Comparison of ENCODE assay signal across 16 cellular contexts in the genomic region with DNA sequence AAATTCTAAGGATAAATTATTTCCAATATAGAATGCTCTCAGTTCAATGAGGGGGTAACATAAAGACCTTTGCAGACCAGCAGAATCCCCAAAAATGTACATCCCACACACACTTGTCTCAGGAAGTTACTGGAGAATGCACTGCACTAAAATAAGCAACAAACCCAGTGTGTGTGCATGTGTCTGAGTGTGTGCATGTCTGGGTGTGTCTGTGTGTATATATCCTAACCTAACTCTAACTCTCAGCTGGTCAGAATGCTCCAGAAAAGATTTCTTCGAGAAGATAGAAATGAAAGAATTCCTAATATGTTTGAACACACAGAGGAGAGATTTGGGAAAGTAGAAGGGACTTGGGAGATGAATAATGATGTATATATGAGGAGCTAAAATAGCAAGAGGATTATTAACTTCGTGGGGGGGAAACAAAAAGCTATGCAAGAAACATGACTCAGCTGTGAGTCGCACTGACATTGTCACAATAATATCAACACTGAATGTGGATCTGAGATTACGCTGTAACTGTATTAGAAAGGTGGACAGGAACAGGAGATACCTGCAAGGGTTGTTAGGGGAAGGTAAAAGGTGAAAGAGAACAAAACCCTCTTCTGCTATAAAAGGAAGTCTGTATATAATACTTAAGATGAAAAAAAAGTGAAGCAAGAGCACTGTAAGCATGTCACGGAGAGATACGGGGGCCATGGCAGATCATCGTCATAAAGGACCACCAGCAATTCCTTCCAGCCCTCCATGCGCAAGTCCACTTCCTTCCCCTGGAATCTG. TPM values are rescaled to one million over a fixed set of nuclear protein-coding genes. Genes with fewer than 3 reads are reported as not detected.
A peak's percentile ranks its signal among the peaks of the same experiment; 100 is the strongest.
DNase-seq lines count a peak whose midpoint lies in the region; ATAC-seq, FAIRE-seq and TF ChIP-seq lines count a peak whose summit lies in the region.
"Had no signal": no experiment of that assay in that cellular context is flagged by ENCODE, and none has a peak within 500 bp of the region (broad histone marks: within the 10 kb centered on the region; RNA-seq: fewer than 3 reads in every experiment).

No MANE protein-coding gene starts in this region.

- H3K4me1 ChIP-seq in Caco-2 (peaks cover 36% of the 10 kb centered on the region), H1 (replicated peaks in 1 of 4; ENCODE audit: control insufficient read depth in 3 of 4, insufficient read depth in 4 of 4, low read length in 3 of 4) (peaks cover 0 to 6% (median 0%) of the 10 kb centered on the region in 4 experiments; a peak in 1 of 7 replicates), testis (no peaks in the 10 kb centered on the region)
- H3K4me1 ChIP-seq: Peyer's patch, right atrium auricular region had no signal

- no peak overlapping the region for H2BK20ac ChIP-seq in H1 (ENCODE audit: low read length)

- H3K18ac ChIP-seq in H1 (ENCODE audit: extremely low read depth, low read length) = no peak overlapping the region

- H3K36me3 ChIP-seq in Caco-2 (ENCODE audit: control insufficient read depth, insufficient read depth, low read length) = no peaks in the 10 kb centered on the region
- H3K36me3 ChIP-seq in H1 (ENCODE audit: control insufficient read depth in 2 of 4, insufficient read depth in 4 of 4, low read length in 3 of 4) = no peaks in the 10 kb centered on the region
- H3K36me3 ChIP-seq in testis (ENCODE audit: low read depth, missing control alignments) = no peaks in the 10 kb centered on the region
- H3K36me3 ChIP-seq: Peyer's patch, right atrium auricular region had no signal

- TF ChIP-seq EP300 in H1 (IDR thresholded peaks at IDR 0.05; ENCODE audit: borderline replicate concordance in 1 of 2, low read depth in 2 of 2, low read length in 2 of 2) = no peak

- no peak overlapping the region for H3K56ac ChIP-seq in H1 (replicated peaks; ENCODE audit: insufficient read length, low read depth, low read length)

- intact Hi-C loops in Caco-2 (cut with micrococcal nuclease; ENCODE audit: unreplicated experiment) (no loop called here), testis (cut with DNase I; ENCODE audit: low total_unique reads) (no loop called here)

- H3K4ac ChIP-seq in H1 (replicated peaks; ENCODE audit: insufficient read length, low read depth, low read length) = no peak overlapping the region

- no peak for FAIRE-seq in H1 (lab: Jason Lieb, UNC)

- H3K9ac ChIP-seq in H1 (replicated peaks in 1 of 4; ENCODE audit: extremely low read depth in 1 of 4, low read depth in 3 of 4, low read length in 3 of 4) = no peak overlapping the region

- H2BK15ac ChIP-seq in H1 (ENCODE audit: low read length) = no peak overlapping the region

- H3K4me3 Mint-ChIP-seq in Caco-2 (ENCODE audit: unreplicated experiment) = no peak overlapping the region
- no peak overlapping the region for H3K4me3 Mint-ChIP-seq in mesothelial cell of epicardium
- H3K4me3 Mint-ChIP-seq: activated T-helper 1 cell treated with anti-CD3 and anti-CD28 coated beads, Interleukin-12 subunit alpha, Interleukin-12 subunit beta, Interleukin-2, Interleukin-4 antibody, amounts not matched to agents 30 ng/mL and 10 ng/mL and 1 ng/mL, durations not matched to agents 14 hours and 24 hours and 36 hours had no signal

- H3K36me3 Mint-ChIP-seq in Caco-2 (ENCODE audit: insufficient read depth, unreplicated experiment) (no peaks in the 10 kb centered on the region), mesothelial cell of epicardium (peaks cover 23% of the 10 kb centered on the region)

- no peaks in the 10 kb centered on the region for H4K20me1 ChIP-seq in H1 (replicated peaks in 1 of 2; ENCODE audit: control insufficient read depth in 1 of 2, insufficient read depth in 2 of 2, low read length in 2 of 2)

- H3K9me3 ChIP-seq in Caco-2 = 0 out of 2 replicates have a peak, but pooled peaks cover 5% of the 10 kb centered on the region
- peaks cover 0 to 3% of the 10 kb centered on the region in 2 experiments; a peak in 2 of 4 replicates for H3K9me3 ChIP-seq in H1 (ENCODE audit: insufficient read depth in 2 of 2, low read depth in 1 of 2, low read length in 1 of 2)
- no peaks in the 10 kb centered on the region for H3K9me3 ChIP-seq in testis
- H3K9me3 ChIP-seq: Peyer's patch, right atrium auricular region had no signal

- 92% methylated on average over 8 of the region's 8 CpGs; no CpG with 5 or more reads in 1 of the 2 experiments for WGBS in H1 (ENCODE audit: extremely low coverage in 1 of 2, insufficient coverage in 1 of 2, insufficient read length in 1 of 2, insufficient replicate concordance in 2 of 2, low coverage in 1 of 2, low lambda C conversion rate in 2 of 2, missing lambda C conversion rate in 1 of 2), 2 experiments
- WGBS in testis, 2 donors = 88% methylated on average over 8 of the region's 8 CpGs

- no peak overlapping the region; the same call in 1 of the 2 replicates for H4K8ac ChIP-seq in H1 (ENCODE audit: extremely low read depth, insufficient read depth, low read length)

- H2AFZ ChIP-seq in H1 (ENCODE audit: low read length) = 0 out of 2 replicates have a peak overlapping the region, but pooled peaks have one; percentile 31

- no peak overlapping the region for H3K4me3 ChIP-seq in Caco-2 (ENCODE audit: low read depth, low read length)
- no peak overlapping the region for H3K4me3 ChIP-seq in H1 (ENCODE audit: extremely low read depth in 1 of 4, insufficient read depth in 2 of 4, low read depth in 3 of 4, low read length in 4 of 4)
- no peak overlapping the region for H3K4me3 ChIP-seq in testis
- H3K4me3 ChIP-seq: Peyer's patch, right atrium auricular region had no signal

- no peak overlapping the region for H3K23ac ChIP-seq in H1 (ENCODE audit: insufficient read length)

- peaks cover 14% of the 10 kb centered on the region for H3K9me3 Mint-ChIP-seq in Caco-2 (ENCODE audit: unreplicated experiment)
- H3K9me3 Mint-ChIP-seq in mesothelial cell of epicardium = peaks cover 10% of the 10 kb centered on the region

- no peak for ATAC-seq in HG02759 (IDR thresholded peaks at IDR 0.05; ENCODE audit: unreplicated experiment)
- no peak for ATAC-seq in left lobe of liver

- H3K4me1 Mint-ChIP-seq in Caco-2 (ENCODE audit: low read depth, unreplicated experiment) (peaks cover 18% of the 10 kb centered on the region), mesothelial cell of epicardium (peaks cover 53% of the 10 kb centered on the region)

- TF ChIP-seq RAD21 in H1 (IDR thresholded peaks at IDR 0.05 in 1 of 2, conservative IDR thresholded peaks at IDR 0.05 in 1 of 2; ENCODE audit: low read depth in 2 of 2, low read length in 2 of 2) = no peak

- H3K27ac ChIP-seq in H1 (ENCODE audit: low read depth, low read length) (no peak overlapping the region), testis (no peak overlapping the region)
- H3K27ac ChIP-seq: C4-2B, Peyer's patch, right atrium auricular region had no signal

- no peak overlapping the region for H2BK5ac ChIP-seq in H1 (ENCODE audit: low read depth, low read length)

- H4K5ac ChIP-seq in H1 (ENCODE audit: insufficient read length, low read depth, low read length) = no peak overlapping the region

- H3K79me1 ChIP-seq in H1 (ENCODE audit: low read depth, low read length) = no peaks in the 10 kb centered on the region

- no peak overlapping the region for H3K14ac ChIP-seq in H1 (ENCODE audit: insufficient read length)

- no TSS peak for BruUV-seq in Caco-2 (replicated peaks; lab: Mats Ljungman, UMichigan)

- no peak overlapping the region for H2BK120ac ChIP-seq in H1 (replicated peaks; ENCODE audit: low read depth, low read length)

- H3K4me2 ChIP-seq in H1 (ENCODE audit: insufficient read depth in 1 of 2, low read depth in 2 of 2, low read length in 2 of 2) = no peak overlapping the region

- TF ChIP-seq POLR2A in H1 (IDR thresholded peaks at IDR 0.05; ENCODE audit: control extremely low read depth in 1 of 2, low read depth in 2 of 2, low read length in 2 of 2) = no peak
- TF ChIP-seq POLR2A in testis (IDR thresholded peaks at IDR 0.05) = no peak

- H2BK12ac ChIP-seq in H1 (ENCODE audit: low read depth, low read length) = no peak overlapping the region

- H3K27ac Mint-ChIP-seq in Caco-2 (ENCODE audit: unreplicated experiment) (peak overlapping the region; percentile 23), mesothelial cell of epicardium (peak overlapping the region; percentile 7)
- H3K27ac Mint-ChIP-seq: activated T-helper 1 cell treated with anti-CD3 and anti-CD28 coated beads, Interleukin-12 subunit alpha, Interleukin-12 subunit beta, Interleukin-2, Interleukin-4 antibody, amounts not matched to agents 30 ng/mL and 10 ng/mL and 1 ng/mL, durations not matched to agents 14 hours and 24 hours and 36 hours had no signal

- H3K27me3 Mint-ChIP-seq in Caco-2 (ENCODE audit: insufficient read depth, unreplicated experiment) (no peaks in the 10 kb centered on the region), mesothelial cell of epicardium (ENCODE audit: low read depth) (no peaks in the 10 kb centered on the region)

- POLR2A ChIA-PET in Caco-2 (lab: Charles Lee) (no interaction called here), H1 (lab: Charles Lee; ENCODE audit: partially characterized antibody) (no interaction called here)

- H3K79me2 ChIP-seq in H1 (ENCODE audit: control insufficient read depth in 1 of 2, insufficient read depth in 2 of 2, low read length in 2 of 2) = no peaks in the 10 kb centered on the region

- H4K91ac ChIP-seq in H1 (replicated peaks; ENCODE audit: insufficient read length, low read length) = no peak overlapping the region

- no peaks in the 10 kb centered on the region for H3K27me3 ChIP-seq in Caco-2 (replicated peaks; ENCODE audit: control insufficient read depth, insufficient read depth, low read length)
- H3K27me3 ChIP-seq in H1 (replicated peaks in 1 of 4; ENCODE audit: control insufficient read depth in 3 of 4, extremely low read depth in 1 of 4, insufficient read depth in 3 of 4, low read length in 3 of 4) = no peaks in the 10 kb centered on the region; a peak in 1 of 7 replicates
- no peaks in the 10 kb centered on the region for H3K27me3 ChIP-seq in testis
- H3K27me3 ChIP-seq: Peyer's patch, right atrium auricular region had no signal

- no peaks in the 10 kb centered on the region for H3K23me2 ChIP-seq in H1 (ENCODE audit: low read depth, low read length)

- TF ChIP-seq CTCF in Caco-2 (IDR thresholded peaks at IDR 0.05; ENCODE audit: insufficient read depth in 1 of 2, low read depth in 1 of 2, low read length in 1 of 2, severe bottlenecking in 1 of 2, unreplicated experiment in 1 of 2) (no peak), H1 (IDR thresholded peaks at IDR 0.05; ENCODE audit: control extremely low read depth in 1 of 3, insufficient read depth in 1 of 3, low read depth in 1 of 3, low read length in 3 of 3) (no peak), mesothelial cell of epicardium (IDR thresholded peaks at IDR 0.05; ENCODE audit: unreplicated experiment) (no peak), testis (IDR thresholded peaks at IDR 0.05) (no peak)

- DNase-seq in Caco-2 (no peak), NCI-H226 (peak; percentile 36), H1 (ENCODE audit: low read depth in 1 of 2, low spot score in 2 of 2) (no peak), mesothelial cell of epicardium (ENCODE audit: low spot score in 2 of 2, unreplicated experiment in 2 of 2) (no peak), testis (no peak), left lobe of liver (ENCODE audit: low spot score) (no peak), NCI-H510A treated with DMSO at 0.1 percent for 48 hours (lab: John Stamatoyannopoulos, UW) (no peak)
- DNase-seq: activated CD4-positive, alpha-beta T cell treated with anti-CD3 and anti-CD28 coated beads, Interleukin-2, amount 50 U/mL, for 4 hours; anterior cingulate cortex; Peyer's patch; stimulated activated CD4-positive, alpha-beta T cell treated with anti-CD3 and anti-CD28 coated beads, Interleukin-4, amount 100 ng/mL, for 24 hours; T-helper 2 cell had no signal

- H2AK5ac ChIP-seq in H1 (ENCODE audit: low read depth, low read length) = no peak overlapping the region

- CTCF ChIA-PET in Caco-2 (lab: Charles Lee) (no interaction called here), H1 (lab: Charles Lee; ENCODE audit: partially characterized antibody) (interaction anchor here (0.7 to 3.6 kb wide), 6 partner anchors 8 to 154 kb away, joined by 3 to 20 read pairs (median 3); no protein-coding TSS in a partner anchor)

RNA-seq across cellular contexts. Expression of gene COLEC12, which starts 11.1 kb away (rescaled TPM):
- total RNA-seq in Caco-2 (2022) = 0.09 and 0.44 TPM in 2 replicates
- total RNA-seq in H1 (2021; fragmentation: NEBNext Ultra II Directional; extraction: Animal tissue kit (Norgen Biotek cat#: 25700)) = 2.2 and 2.3 TPM in 2 replicates
- 0.44 and 0.47 TPM in 2 replicates for polyA plus RNA-seq in H1 (2011; rRNA removed)
- polyA plus RNA-seq in H1 (2011; cell fraction: cytosol; rRNA removed) = 0.72 TPM
- polyA plus RNA-seq in H1 (2011; cell fraction: nucleus; rRNA removed) = 0.78 TPM
- polyA plus RNA-seq in H1 (2012, experiment 1 of 2) = 0.64 to 0.81 TPM (median 0.78 TPM) in 4 replicates
- 0.22 TPM for polyA plus RNA-seq in H1 (2012, experiment 2 of 2)
- 1.8 TPM for polyA plus RNA-seq in H1 (2013, experiment 1 of 2)
- 2.3 TPM for polyA plus RNA-seq in H1 (2013, experiment 2 of 2)
- polyA minus RNA-seq in H1 (2011; rRNA and poly(A)+ RNA removed) = 0.85 and 0.88 TPM in 2 replicates
- 0.44 TPM for polyA minus RNA-seq in H1 (2011; cell fraction: cytosol; rRNA and poly(A)+ RNA removed)
- 0.90 TPM for polyA minus RNA-seq in H1 (2011; cell fraction: nucleus; rRNA and poly(A)+ RNA removed)
- 68.7 to 70.5 TPM (median 70.0 TPM) in 3 replicates for total RNA-seq in mesothelial cell of epicardium
- 1 to 10 TPM; 4.5 to 8.1 TPM for total RNA-seq in testis
- 10.4 TPM for polyA plus RNA-seq in testis (ENCODE audit: insufficient read depth, low read depth, low replicate concordance)
- 0.08 TPM for total RNA-seq in left lobe of liver
- total RNA-seq: activated T-helper 1 cell treated with anti-CD3 and anti-CD28 coated beads, Interleukin-12 subunit alpha, Interleukin-12 subunit beta, Interleukin-2, Interleukin-4 antibody, amounts not matched to agents 30 ng/mL and 10 ng/mL and 1 ng/mL, durations not matched to agents 14 hours and 24 hours and 36 hours had no signal
